1 cellular context compared by ENCODE assay signal in the genomic region with DNA sequence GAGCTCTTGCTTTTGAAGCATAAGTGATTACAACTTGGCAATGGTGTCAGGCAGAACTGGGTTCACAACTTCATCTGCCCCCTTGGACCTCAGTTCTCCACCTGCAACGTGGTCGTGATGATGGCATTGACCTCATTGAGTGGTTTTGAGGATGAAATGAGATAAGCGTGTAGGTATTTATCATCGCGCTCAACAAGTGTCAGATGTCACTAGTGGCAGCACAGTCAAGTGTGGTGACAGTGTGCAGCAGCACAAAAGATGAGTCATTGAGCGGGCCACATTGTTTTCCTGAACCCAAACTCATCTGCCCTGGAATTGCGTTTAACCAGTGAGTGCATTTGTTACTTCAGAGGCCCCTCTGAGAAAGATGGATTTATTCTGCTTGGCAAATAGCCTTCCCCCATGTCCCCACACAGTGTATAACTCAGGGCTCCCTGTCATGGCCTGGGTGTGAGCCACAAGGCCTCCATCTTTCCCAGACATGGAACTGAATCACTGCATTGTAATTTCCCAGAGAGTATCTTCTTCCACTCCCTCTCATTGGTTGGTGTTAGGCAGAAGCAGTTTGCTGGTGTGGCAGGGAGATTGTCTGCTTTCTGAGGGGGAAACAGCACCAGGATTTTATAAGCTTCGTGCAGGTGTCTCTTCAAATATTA.
A peak's percentile ranks its signal among the peaks of the same experiment; 100 is the strongest.
TF ChIP-seq lines count a peak whose summit lies in the region.

No MANE protein-coding gene starts in this region.

TF ChIP-seq in HepG2, 621 proteins besides CTCF, POLR2A, EP300 and RAD21 (continued from another document and continues in another):
- TF ChIP-seq, protein P1, sequence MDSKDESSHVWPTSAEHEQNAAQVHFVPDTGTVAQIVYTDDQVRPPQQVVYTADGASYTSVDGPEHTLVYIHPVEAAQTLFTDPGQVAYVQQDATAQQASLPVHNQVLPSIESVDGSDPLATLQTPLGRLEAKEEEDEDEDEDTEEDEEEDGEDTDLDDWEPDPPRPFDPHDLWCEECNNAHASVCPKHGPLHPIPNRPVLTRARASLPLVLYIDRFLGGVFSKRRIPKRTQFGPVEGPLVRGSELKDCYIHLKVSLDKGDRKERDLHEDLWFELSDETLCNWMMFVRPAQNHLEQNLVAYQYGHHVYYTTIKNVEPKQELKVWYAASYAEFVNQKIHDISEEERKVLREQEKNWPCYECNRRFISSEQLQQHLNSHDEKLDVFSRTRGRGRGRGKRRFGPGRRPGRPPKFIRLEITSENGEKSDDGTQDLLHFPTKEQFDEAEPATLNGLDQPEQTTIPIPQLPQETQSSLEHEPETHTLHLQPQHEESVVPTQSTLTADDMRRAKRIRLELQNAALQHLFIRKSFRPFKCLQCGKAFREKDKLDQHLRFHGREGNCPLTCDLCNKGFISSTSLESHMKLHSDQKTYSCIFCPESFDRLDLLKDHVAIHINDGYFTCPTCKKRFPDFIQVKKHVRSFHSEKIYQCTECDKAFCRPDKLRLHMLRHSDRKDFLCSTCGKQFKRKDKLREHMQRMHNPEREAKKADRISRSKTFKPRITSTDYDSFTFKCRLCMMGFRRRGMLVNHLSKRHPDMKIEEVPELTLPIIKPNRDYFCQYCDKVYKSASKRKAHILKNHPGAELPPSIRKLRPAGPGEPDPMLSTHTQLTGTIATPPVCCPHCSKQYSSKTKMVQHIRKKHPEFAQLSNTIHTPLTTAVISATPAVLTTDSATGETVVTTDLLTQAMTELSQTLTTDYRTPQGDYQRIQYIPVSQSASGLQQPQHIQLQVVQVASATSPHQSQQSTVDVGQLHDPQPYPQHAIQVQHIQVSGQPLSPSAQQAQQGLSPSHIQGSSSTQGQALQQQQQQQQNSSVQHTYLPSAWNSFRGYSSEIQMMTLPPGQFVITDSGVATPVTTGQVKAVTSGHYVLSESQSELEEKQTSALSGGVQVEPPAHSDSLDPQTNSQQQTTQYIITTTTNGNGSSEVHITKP (CRISPR knock-in tag; IDR thresholded peaks at IDR 0.05; ENCODE audit: low read depth) = no peak
- peak; percentile 51; the same call in 1 of the 2 replicates for TF ChIP-seq ZMYM4 (CRISPR knock-in tag; IDR thresholded peaks at IDR 0.05)
- no peak for TF ChIP-seq ZNF264 (CRISPR knock-in tag; IDR thresholded peaks at IDR 0.05)
- 0 out of 2 replicates have a peak, but pooled peaks have one; percentile 43 for TF ChIP-seq ZNF572 (CRISPR knock-in tag; IDR thresholded peaks at IDR 0.05)
- peak; percentile 57; the same call in 1 of the 2 replicates for TF ChIP-seq ZBTB38 (CRISPR knock-in tag; IDR thresholded peaks at IDR 0.05)
- TF ChIP-seq NFYB (CRISPR knock-in tag; IDR thresholded peaks at IDR 0.05) = no peak
- peak; percentile 69; the same call in 1 of the 2 replicates for TF ChIP-seq MEF2D (CRISPR knock-in tag; IDR thresholded peaks at IDR 0.05)
- TF ChIP-seq FOXA3 (CRISPR knock-in tag; IDR thresholded peaks at IDR 0.05) = peak; percentile 29; the same call in 1 of the 2 replicates
- no peak for TF ChIP-seq CBX1 (IDR thresholded peaks at IDR 0.05; ENCODE audit: low read depth)
- TF ChIP-seq, protein P2, sequence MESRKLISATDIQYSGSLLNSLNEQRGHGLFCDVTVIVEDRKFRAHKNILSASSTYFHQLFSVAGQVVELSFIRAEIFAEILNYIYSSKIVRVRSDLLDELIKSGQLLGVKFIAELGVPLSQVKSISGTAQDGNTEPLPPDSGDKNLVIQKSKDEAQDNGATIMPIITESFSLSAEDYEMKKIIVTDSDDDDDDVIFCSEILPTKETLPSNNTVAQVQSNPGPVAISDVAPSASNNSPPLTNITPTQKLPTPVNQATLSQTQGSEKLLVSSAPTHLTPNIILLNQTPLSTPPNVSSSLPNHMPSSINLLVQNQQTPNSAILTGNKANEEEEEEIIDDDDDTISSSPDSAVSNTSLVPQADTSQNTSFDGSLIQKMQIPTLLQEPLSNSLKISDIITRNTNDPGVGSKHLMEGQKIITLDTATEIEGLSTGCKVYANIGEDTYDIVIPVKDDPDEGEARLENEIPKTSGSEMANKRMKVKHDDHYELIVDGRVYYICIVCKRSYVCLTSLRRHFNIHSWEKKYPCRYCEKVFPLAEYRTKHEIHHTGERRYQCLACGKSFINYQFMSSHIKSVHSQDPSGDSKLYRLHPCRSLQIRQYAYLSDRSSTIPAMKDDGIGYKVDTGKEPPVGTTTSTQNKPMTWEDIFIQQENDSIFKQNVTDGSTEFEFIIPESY (CRISPR knock-in tag; IDR thresholded peaks at IDR 0.05) = peak; percentile 63
- TF ChIP-seq SAP130 (CRISPR knock-in tag; IDR thresholded peaks at IDR 0.05; ENCODE audit: low read depth) = peak; percentile 44; the same call in 1 of the 2 replicates
- TF ChIP-seq SIX4 (CRISPR knock-in tag; IDR thresholded peaks at IDR 0.05) = peak; percentile 47; the same call in 1 of the 2 replicates
- TF ChIP-seq, protein P3, sequence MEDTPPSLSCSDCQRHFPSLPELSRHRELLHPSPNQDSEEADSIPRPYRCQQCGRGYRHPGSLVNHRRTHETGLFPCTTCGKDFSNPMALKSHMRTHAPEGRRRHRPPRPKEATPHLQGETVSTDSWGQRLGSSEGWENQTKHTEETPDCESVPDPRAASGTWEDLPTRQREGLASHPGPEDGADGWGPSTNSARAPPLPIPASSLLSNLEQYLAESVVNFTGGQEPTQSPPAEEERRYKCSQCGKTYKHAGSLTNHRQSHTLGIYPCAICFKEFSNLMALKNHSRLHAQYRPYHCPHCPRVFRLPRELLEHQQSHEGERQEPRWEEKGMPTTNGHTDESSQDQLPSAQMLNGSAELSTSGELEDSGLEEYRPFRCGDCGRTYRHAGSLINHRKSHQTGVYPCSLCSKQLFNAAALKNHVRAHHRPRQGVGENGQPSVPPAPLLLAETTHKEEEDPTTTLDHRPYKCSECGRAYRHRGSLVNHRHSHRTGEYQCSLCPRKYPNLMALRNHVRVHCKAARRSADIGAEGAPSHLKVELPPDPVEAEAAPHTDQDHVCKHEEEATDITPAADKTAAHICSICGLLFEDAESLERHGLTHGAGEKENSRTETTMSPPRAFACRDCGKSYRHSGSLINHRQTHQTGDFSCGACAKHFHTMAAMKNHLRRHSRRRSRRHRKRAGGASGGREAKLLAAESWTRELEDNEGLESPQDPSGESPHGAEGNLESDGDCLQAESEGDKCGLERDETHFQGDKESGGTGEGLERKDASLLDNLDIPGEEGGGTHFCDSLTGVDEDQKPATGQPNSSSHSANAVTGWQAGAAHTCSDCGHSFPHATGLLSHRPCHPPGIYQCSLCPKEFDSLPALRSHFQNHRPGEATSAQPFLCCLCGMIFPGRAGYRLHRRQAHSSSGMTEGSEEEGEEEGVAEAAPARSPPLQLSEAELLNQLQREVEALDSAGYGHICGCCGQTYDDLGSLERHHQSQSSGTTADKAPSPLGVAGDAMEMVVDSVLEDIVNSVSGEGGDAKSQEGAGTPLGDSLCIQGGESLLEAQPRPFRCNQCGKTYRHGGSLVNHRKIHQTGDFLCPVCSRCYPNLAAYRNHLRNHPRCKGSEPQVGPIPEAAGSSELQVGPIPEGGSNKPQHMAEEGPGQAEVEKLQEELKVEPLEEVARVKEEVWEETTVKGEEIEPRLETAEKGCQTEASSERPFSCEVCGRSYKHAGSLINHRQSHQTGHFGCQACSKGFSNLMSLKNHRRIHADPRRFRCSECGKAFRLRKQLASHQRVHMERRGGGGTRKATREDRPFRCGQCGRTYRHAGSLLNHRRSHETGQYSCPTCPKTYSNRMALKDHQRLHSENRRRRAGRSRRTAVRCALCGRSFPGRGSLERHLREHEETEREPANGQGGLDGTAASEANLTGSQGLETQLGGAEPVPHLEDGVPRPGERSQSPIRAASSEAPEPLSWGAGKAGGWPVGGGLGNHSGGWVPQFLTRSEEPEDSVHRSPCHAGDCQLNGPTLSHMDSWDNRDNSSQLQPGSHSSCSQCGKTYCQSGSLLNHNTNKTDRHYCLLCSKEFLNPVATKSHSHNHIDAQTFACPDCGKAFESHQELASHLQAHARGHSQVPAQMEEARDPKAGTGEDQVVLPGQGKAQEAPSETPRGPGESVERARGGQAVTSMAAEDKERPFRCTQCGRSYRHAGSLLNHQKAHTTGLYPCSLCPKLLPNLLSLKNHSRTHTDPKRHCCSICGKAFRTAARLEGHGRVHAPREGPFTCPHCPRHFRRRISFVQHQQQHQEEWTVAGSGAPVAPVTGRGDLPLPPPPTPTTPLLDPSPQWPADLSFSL (CRISPR knock-in tag; IDR thresholded peaks at IDR 0.05) = peak; percentile 65; the same call in 1 of the 2 replicates
- no peak for TF ChIP-seq HCFC1 (IDR thresholded peaks at IDR 0.05; ENCODE audit: low read depth, low read length)
- TF ChIP-seq MAFG (CRISPR knock-in tag; IDR thresholded peaks at IDR 0.05) = no peak
- no peak for TF ChIP-seq TARDBP (CRISPR knock-in tag; IDR thresholded peaks at IDR 0.05)
- TF ChIP-seq HOXA3 (CRISPR knock-in tag; IDR thresholded peaks at IDR 0.05) = peak; percentile 32; the same call in 1 of the 2 replicates
- TF ChIP-seq, protein P4, sequence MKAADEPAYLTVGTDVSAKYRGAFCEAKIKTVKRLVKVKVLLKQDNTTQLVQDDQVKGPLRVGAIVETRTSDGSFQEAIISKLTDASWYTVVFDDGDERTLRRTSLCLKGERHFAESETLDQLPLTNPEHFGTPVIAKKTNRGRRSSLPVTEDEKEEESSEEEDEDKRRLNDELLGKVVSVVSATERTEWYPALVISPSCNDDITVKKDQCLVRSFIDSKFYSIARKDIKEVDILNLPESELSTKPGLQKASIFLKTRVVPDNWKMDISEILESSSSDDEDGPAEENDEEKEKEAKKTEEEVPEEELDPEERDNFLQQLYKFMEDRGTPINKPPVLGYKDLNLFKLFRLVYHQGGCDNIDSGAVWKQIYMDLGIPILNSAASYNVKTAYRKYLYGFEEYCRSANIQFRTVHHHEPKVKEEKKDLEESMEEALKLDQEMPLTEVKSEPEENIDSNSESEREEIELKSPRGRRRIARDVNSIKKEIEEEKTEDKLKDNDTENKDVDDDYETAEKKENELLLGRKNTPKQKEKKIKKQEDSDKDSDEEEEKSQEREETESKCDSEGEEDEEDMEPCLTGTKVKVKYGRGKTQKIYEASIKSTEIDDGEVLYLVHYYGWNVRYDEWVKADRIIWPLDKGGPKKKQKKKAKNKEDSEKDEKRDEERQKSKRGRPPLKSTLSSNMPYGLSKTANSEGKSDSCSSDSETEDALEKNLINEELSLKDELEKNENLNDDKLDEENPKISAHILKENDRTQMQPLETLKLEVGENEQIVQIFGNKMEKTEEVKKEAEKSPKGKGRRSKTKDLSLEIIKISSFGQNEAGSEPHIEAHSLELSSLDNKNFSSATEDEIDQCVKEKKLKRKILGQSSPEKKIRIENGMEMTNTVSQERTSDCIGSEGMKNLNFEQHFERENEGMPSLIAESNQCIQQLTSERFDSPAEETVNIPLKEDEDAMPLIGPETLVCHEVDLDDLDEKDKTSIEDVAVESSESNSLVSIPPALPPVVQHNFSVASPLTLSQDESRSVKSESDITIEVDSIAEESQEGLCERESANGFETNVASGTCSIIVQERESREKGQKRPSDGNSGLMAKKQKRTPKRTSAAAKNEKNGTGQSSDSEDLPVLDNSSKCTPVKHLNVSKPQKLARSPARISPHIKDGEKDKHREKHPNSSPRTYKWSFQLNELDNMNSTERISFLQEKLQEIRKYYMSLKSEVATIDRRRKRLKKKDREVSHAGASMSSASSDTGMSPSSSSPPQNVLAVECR (CRISPR knock-in tag; IDR thresholded peaks at IDR 0.05; ENCODE audit: borderline replicate concordance) = 0 out of 2 replicates have a peak, but pooled peaks have one; percentile 4
- 0 out of 2 replicates have a peak, but pooled peaks have one; percentile 14 for TF ChIP-seq ZNF589 (CRISPR knock-in tag; conservative IDR thresholded peaks at IDR 0.05)
- TF ChIP-seq, protein P5, sequence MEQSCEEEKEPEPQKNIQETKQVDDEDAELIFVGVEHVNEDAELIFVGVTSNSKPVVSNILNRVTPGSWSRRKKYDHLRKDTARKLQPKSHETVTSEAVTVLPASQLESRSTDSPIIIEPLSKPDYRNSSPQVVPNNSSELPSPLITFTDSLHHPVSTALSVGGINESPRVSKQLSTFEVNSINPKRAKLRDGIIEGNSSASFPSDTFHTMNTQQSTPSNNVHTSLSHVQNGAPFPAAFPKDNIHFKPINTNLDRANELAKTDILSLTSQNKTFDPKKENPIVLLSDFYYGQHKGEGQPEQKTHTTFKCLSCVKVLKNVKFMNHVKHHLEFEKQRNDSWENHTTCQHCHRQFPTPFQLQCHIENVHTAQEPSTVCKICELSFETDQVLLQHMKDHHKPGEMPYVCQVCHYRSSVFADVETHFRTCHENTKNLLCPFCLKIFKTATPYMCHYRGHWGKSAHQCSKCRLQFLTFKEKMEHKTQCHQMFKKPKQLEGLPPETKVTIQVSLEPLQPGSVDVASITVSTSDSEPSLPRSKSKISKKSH (CRISPR knock-in tag; IDR thresholded peaks at IDR 0.05; ENCODE audit: borderline replicate concordance) = no peak
- TF ChIP-seq HNRNPL (IDR thresholded peaks at IDR 0.05; ENCODE audit: low read depth, low read length) = no peak
- no peak for TF ChIP-seq ELF3 (CRISPR knock-in tag; IDR thresholded peaks at IDR 0.05)
- peak; percentile 30; the same call in 1 of the 2 replicates for TF ChIP-seq HHEX (CRISPR knock-in tag; IDR thresholded peaks at IDR 0.05)
- TF ChIP-seq HOXA5 (CRISPR knock-in tag; IDR thresholded peaks at IDR 0.05) = no peak; the same call in 1 of the 2 replicates
- TF ChIP-seq, protein P6, sequence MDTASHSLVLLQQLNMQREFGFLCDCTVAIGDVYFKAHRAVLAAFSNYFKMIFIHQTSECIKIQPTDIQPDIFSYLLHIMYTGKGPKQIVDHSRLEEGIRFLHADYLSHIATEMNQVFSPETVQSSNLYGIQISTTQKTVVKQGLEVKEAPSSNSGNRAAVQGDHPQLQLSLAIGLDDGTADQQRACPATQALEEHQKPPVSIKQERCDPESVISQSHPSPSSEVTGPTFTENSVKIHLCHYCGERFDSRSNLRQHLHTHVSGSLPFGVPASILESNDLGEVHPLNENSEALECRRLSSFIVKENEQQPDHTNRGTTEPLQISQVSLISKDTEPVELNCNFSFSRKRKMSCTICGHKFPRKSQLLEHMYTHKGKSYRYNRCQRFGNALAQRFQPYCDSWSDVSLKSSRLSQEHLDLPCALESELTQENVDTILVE (CRISPR knock-in tag; IDR thresholded peaks at IDR 0.05) = no peak
- TF ChIP-seq SIX1 (CRISPR knock-in tag; IDR thresholded peaks at IDR 0.05; ENCODE audit: borderline replicate concordance) = no peak
- no peak for TF ChIP-seq SOX6 (IDR thresholded peaks at IDR 0.05)
- peak; percentile 83 for TF ChIP-seq SOX6 (CRISPR knock-in tag; IDR thresholded peaks at IDR 0.05)
- TF ChIP-seq ZNF382 (CRISPR knock-in tag; IDR thresholded peaks at IDR 0.05; ENCODE audit: borderline replicate concordance) = no peak
- TF ChIP-seq FOXP1 (IDR thresholded peaks at IDR 0.05) = no peak
- TF ChIP-seq FOXP1 (CRISPR knock-in tag; IDR thresholded peaks at IDR 0.05) = no peak
- TF ChIP-seq ZNF558 (CRISPR knock-in tag; IDR thresholded peaks at IDR 0.05; ENCODE audit: borderline replicate concordance) = 0 out of 2 replicates have a peak, but pooled peaks have one; percentile 37
- no peak for TF ChIP-seq ZFP36 (IDR thresholded peaks at IDR 0.05; ENCODE audit: borderline replicate concordance, low read depth, low read length, partially characterized antibody)
- TF ChIP-seq TBX2 (CRISPR knock-in tag; IDR thresholded peaks at IDR 0.05; ENCODE audit: borderline replicate concordance) = peak; percentile 24; the same call in 1 of the 2 replicates
- TF ChIP-seq, protein P7, sequence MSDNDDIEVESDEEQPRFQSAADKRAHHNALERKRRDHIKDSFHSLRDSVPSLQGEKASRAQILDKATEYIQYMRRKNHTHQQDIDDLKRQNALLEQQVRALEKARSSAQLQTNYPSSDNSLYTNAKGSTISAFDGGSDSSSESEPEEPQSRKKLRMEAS (IDR thresholded peaks at IDR 0.05) = peak; percentile 24; the same call in 1 of the 2 replicates
